23 cellular contexts compared by ENCODE assay signal in the genomic region with DNA sequence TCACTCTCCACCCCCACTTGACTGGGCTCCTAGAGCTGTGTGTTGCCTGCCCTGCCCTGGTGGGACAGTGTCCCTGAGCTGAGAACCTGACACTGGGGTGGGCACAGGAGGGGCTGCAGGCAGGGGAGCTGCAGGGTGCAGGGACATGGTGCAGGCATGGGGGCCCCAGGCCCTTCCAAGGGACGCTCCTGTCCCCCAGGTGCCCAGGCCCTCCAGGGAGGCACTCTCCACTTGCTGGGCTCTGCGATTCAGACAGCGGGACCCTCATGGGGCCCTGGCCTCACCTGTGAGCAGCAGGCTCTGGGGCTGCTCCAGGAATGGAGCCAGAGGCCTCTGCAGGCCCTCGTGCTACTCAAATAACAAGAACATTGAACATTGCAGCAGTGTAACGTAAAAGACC.
"Had no signal": no experiment of that assay in that cellular context is flagged by ENCODE, and none has a peak within 500 bp of the region (broad histone marks: within the 10 kb centered on the region; RNA-seq: fewer than 3 reads in every experiment).

No MANE protein-coding gene starts in this region.

- H3K9me3 ChIP-seq: SJSA1 had no signal

- ATAC-seq: HepG2, K562 had no signal

- H3K4me1 ChIP-seq: SJSA1 had no signal

- H3K27ac Mint-ChIP-seq: IgD-negative memory B cell had no signal

- H3K36me3 ChIP-seq: SJSA1 had no signal

- H3K4me3 Mint-ChIP-seq: IgD-negative memory B cell had no signal

- H3K27ac ChIP-seq: KMS-11, SJSA1, SK-N-MC had no signal

- DNase-seq: Kasumi-1, MM.1S, NCI-H1092 treated with DMSO at 0.1 percent for 48 hours, NCI-H1436 treated with DMSO at 0.1 percent for 48 hours, NCI-H1694 treated with DMSO at 0.1 percent for 48 hours, NCI-H1930, NCI-H2081, NCI-H2171, NCI-H226, NCI-H446, NCI-H510A, NCI-H524 treated with DMSO at 0.1 percent for 48 hours, NCI-H69, NCI-H774, Right ventricle myocardium superior, RPMI8226, SIG-M5 had no signal

- H3K4me3 ChIP-seq: K562, SJSA1, SK-N-MC had no signal
